Comparison of ENCODE assay signal across 15 cellular contexts in the genomic region with DNA sequence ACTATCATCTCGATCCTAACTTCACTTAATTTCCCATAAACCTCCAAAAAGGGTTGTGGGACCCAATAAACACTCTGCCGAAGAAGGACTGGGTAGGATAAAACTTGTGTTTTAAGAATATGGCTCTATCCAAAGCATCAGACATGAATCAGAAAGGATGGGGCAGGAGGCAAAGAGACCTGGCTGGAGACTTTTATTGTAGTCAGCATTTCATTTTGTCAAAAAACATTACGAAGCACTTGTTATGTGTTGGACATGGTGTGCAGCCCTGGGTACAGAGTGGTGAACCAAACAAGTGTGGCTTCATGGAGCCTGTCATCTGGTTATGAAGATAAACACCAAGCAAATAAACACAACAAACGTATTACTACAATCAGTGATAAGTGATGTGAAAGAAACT. TPM values are rescaled to one million over a fixed set of nuclear protein-coding genes. Genes with fewer than 3 reads are reported as not detected.
A peak's percentile ranks its signal among the peaks of the same experiment; 100 is the strongest.
DNase-seq lines count a peak whose midpoint lies in the region; ATAC-seq, FAIRE-seq and TF ChIP-seq lines count a peak whose summit lies in the region.
"Had no signal": no experiment of that assay in that cellular context is flagged by ENCODE, and none has a peak within 500 bp of the region (broad histone marks: within the 10 kb centered on the region; RNA-seq: fewer than 3 reads in every experiment).

No MANE protein-coding gene starts in this region.

- H3K36me3 Mint-ChIP-seq in activated T-helper 17 cell treated with anti-CD3 and anti-CD28 coated beads, Interleukin-2, amount 50 U/mL, for 72 hours (ENCODE audit: low read depth): peaks cover 34% of the 10 kb centered on the region

- TF ChIP-seq POLR2A in GM12892 (IDR thresholded peaks at IDR 0.05; ENCODE audit: low read depth, low read length): no peak

- H3K27ac Mint-ChIP-seq in activated T-helper 17 cell treated with anti-CD3 and anti-CD28 coated beads, Interleukin-2, amount 50 U/mL, for 72 hours: peak overlapping the region; percentile 89

- H4K20me1 ChIP-seq in BLaER1: no peaks in the 10 kb centered on the region

- no peaks in the 10 kb centered on the region for H3K27me3 Mint-ChIP-seq in activated T-helper 17 cell treated with anti-CD3 and anti-CD28 coated beads, Interleukin-2, amount 50 U/mL, for 72 hours

- H3K9ac ChIP-seq in BLaER1: no peak overlapping the region

- H3K4me3 Mint-ChIP-seq in activated T-helper 17 cell treated with anti-CD3 and anti-CD28 coated beads, Interleukin-2, amount 50 U/mL, for 72 hours: peak overlapping the region; percentile 55

- ATAC-seq in activated T-helper 17 cell treated with anti-CD3 and anti-CD28 coated beads, Interleukin-2, amount 50 U/mL, for 72 hours (replicated peaks): peak; percentile 2
- ATAC-seq in HG03342 (IDR thresholded peaks at IDR 0.05; ENCODE audit: unreplicated experiment) (no peak), GM18861 (IDR thresholded peaks at IDR 0.05; ENCODE audit: unreplicated experiment) (no peak)

- H3K4me3 ChIP-seq in BLaER1 (no peak overlapping the region), muscle layer of duodenum (ENCODE audit: low read depth in 1 of 2, low read length in 2 of 2) (no peak overlapping the region)

- H3K4me1 ChIP-seq in BLaER1: peaks cover 42% of the 10 kb centered on the region
- peaks cover 0 to 6% of the 10 kb centered on the region in 2 donors for H3K4me1 ChIP-seq in muscle layer of duodenum (ENCODE audit: control insufficient read depth in 1 of 2, insufficient read depth in 2 of 2, low read length in 2 of 2)

- H3K27ac ChIP-seq in BLaER1 (no peak overlapping the region), muscle layer of duodenum (ENCODE audit: low read length) (peak overlapping the region; percentile 66)

- peak overlapping the region; percentile 64 for H3K4me2 ChIP-seq in BLaER1

- DNase-seq in GM12892 (ENCODE audit: insufficient read length) (no peak), NCI-H1092 treated with DMSO at 0.1 percent for 48 hours (lab: John Stamatoyannopoulos, UW) (no peak), cortex of kidney (lab: John Stamatoyannopoulos, UW) (no peak)
- DNase-seq: NCI-H187 treated with DMSO at 0.1 percent for 48 hours; NCI-H774; SHP77; stimulated activated CD4-positive, alpha-beta T cell treated with anti-CD3 and anti-CD28 coated beads, Interleukin-4, amount 100 ng/mL, for 1 hour; stimulated activated naive CD4-positive, alpha-beta T cell had no signal

- H3K27me3 ChIP-seq in BLaER1 (no peaks in the 10 kb centered on the region), muscle layer of duodenum (ENCODE audit: low read depth, low read length) (no peaks in the 10 kb centered on the region)

- peak; percentile 67 for FAIRE-seq in GM12892 (lab: Jason Lieb, UNC)
- FAIRE-seq: frontal cortex, keratinocyte had no signal

- H3K9me3 ChIP-seq in BLaER1 (no peaks in the 10 kb centered on the region), muscle layer of duodenum (ENCODE audit: control insufficient read depth in 1 of 2, low read length in 2 of 2) (no peaks in the 10 kb centered on the region)

- peaks cover 3% of the 10 kb centered on the region for H3K9me3 Mint-ChIP-seq in activated T-helper 17 cell treated with anti-CD3 and anti-CD28 coated beads, Interleukin-2, amount 50 U/mL, for 72 hours

- H3K4me1 Mint-ChIP-seq in activated T-helper 17 cell treated with anti-CD3 and anti-CD28 coated beads, Interleukin-2, amount 50 U/mL, for 72 hours: peaks cover 57% of the 10 kb centered on the region

- H3K36me3 ChIP-seq in BLaER1 (no peaks in the 10 kb centered on the region), muscle layer of duodenum (ENCODE audit: control insufficient read depth in 1 of 2, insufficient read depth in 2 of 2, low read length in 2 of 2) (no peaks in the 10 kb centered on the region)

RNA-seq across cellular contexts. Expression of a gene that starts 17.3 kb away (rescaled TPM):
- 7.5 TPM for polyA plus RNA-seq in GM12892 (2012; ENCODE audit: missing spikeins)
- 100 to 1,000 TPM in 1 of 2 donors, 10 to 100 TPM in 1; 63.0 to 108 TPM for total RNA-seq in activated T-helper 17 cell treated with anti-CD3 and anti-CD28 coated beads, Interleukin-2, amount 50 U/mL, for 72 hours
